Comparison of ENCODE assay signal across 8 cellular contexts in the genomic region with DNA sequence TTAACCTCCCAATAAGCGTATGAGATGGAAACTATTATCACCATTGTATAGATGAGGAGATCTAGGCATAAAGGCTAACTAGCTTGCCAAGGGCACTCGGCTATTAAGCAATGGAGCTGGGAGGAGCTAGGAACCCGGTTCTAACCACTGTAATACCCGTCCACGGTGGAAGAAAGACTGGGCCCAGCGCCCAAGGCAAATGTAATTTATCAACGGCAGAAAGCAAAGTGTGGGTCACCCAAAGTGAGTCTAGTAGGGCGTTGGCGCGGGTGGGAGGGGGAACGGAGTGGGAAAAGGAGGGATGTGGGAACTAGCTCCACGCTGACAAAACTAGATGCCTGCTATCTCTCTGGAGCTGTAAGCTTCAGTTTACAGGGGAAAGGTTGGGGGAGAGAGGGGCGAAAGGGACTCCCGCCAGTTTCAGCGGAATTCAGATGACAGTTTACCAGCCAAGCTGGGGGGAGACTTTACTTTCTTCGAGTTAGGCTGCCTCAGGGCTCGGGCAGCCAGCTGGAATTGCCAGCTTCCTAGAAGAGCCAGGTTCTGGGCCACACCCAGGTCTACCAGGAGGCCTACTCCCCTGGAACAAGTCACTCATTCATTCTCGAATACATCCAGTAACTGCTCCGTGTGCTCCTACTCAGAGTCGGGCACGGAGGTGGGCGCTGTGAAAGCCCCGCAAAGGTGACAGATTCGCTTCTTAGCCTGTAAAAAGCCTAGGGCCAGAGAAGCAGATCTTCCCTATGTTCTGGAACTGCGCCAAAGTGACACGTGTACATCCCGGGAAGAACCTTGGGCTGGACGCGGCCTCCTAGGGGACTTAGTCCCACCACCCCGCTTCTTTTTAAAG. TPM values are rescaled to one million over a fixed set of nuclear protein-coding genes. Genes with fewer than 3 reads are reported as not detected.
DNase-seq lines count a peak whose midpoint lies in the region; ATAC-seq and TF ChIP-seq lines count a peak whose summit lies in the region.

No MANE protein-coding gene starts in this region.

- TF ChIP-seq EP300 in suprapubic skin (IDR thresholded peaks at IDR 0.05) = no peak

- H3K27ac Mint-ChIP-seq in effector memory CD8-positive, alpha-beta T cell = peak overlapping the region; percentile 94 to 97
- peak overlapping the region; percentile 87 for H3K27ac Mint-ChIP-seq in memory B cell

- DNase-seq in Daoy (ENCODE audit: low read depth) (peak; percentile 28), SKM-1 (lab: John Stamatoyannopoulos, UW; ENCODE audit: unreplicated experiment) (peak; percentile 31), memory B cell (ENCODE audit: low spot score in 2 of 2) (no peak), suprapubic skin (ENCODE audit: low spot score in 2 of 2) (peak in 1 of 2 donors; percentile 82), T1000 (lab: John Stamatoyannopoulos, UW) (no peak)
- DNase-seq in effector memory CD8-positive, alpha-beta T cell = peak in 2 of 3 experiments; percentile 9 to 16

- peaks cover 0 to under 1% of the 10 kb centered on the region in 2 donors for H3K27me3 Mint-ChIP-seq in effector memory CD8-positive, alpha-beta T cell
- no peaks in the 10 kb centered on the region for H3K27me3 Mint-ChIP-seq in memory B cell

- H3K9me3 Mint-ChIP-seq in effector memory CD8-positive, alpha-beta T cell = no peaks in the 10 kb centered on the region
- H3K9me3 Mint-ChIP-seq in memory B cell = no peaks in the 10 kb centered on the region

- no peaks in the 10 kb centered on the region for H3K27me3 ChIP-seq in suprapubic skin

- peak overlapping the region; percentile 91 to 94 for H3K4me3 Mint-ChIP-seq in effector memory CD8-positive, alpha-beta T cell
- peak overlapping the region; percentile 93 for H3K4me3 Mint-ChIP-seq in memory B cell

- 3% methylated on average over 29 of the region's 30 CpGs for WGBS in suprapubic skin

- H3K36me3 ChIP-seq in suprapubic skin = peaks cover 29% of the 10 kb centered on the region

- H3K4me1 ChIP-seq in suprapubic skin = peaks cover 28% of the 10 kb centered on the region

- no peak for TF ChIP-seq CTCF in suprapubic skin (IDR thresholded peaks at IDR 0.05)

- H3K36me3 Mint-ChIP-seq in effector memory CD8-positive, alpha-beta T cell (ENCODE audit: insufficient read depth) = peaks cover 48% of the 10 kb centered on the region
- H3K36me3 Mint-ChIP-seq in memory B cell = peaks cover 20% of the 10 kb centered on the region

- peak overlapping the region; percentile 96 for H3K4me3 ChIP-seq in suprapubic skin

- peak; percentile 15 for ATAC-seq in HG03066 (IDR thresholded peaks at IDR 0.05; ENCODE audit: low read depth, unreplicated experiment)
- no peak for ATAC-seq in effector memory CD8-positive, alpha-beta T cell (replicated peaks)
- ATAC-seq in memory B cell (ENCODE audit: low read depth) = no peak
- ATAC-seq in GM19351 (IDR thresholded peaks at IDR 0.05; ENCODE audit: unreplicated experiment) = no peak

- TF ChIP-seq POLR2A in suprapubic skin (IDR thresholded peaks at IDR 0.05) = no peak

- H3K9me3 ChIP-seq in suprapubic skin = no peaks in the 10 kb centered on the region

- H3K4me1 Mint-ChIP-seq in effector memory CD8-positive, alpha-beta T cell (ENCODE audit: low read depth in 2 of 2) = peaks cover 32 to 39% of the 10 kb centered on the region in 2 donors
- H3K4me1 Mint-ChIP-seq in memory B cell = peaks cover 28% of the 10 kb centered on the region

- H3K27ac ChIP-seq in suprapubic skin = peak overlapping the region; percentile 89

RNA-seq across cellular contexts. Expression of gene LRRC59, which starts 0.8 kb away (rescaled TPM):
- total RNA-seq in Daoy (2014; rRNA removed; shearing (Covaris generic)) = 151 and 155 TPM in 2 replicates
- 10 to 100 TPM; 16.5 to 58.0 (median 39.0) TPM for total RNA-seq in suprapubic skin

RNA-seq across cellular contexts. Expression of gene EME1, which starts 23.5 kb away (rescaled TPM):
- 9.2 and 15.4 TPM in 2 replicates for total RNA-seq in Daoy (2014; rRNA removed; shearing (Covaris generic))
- 1 to 10 TPM in 2 of 4 donors, under 1 TPM in 2; 0.39 to 2.5 (median 0.98) TPM for total RNA-seq in suprapubic skin

RNA-seq across cellular contexts. Expression of gene MRPL27, which starts 23.5 kb away (rescaled TPM):
- 81.0 and 97.9 TPM in 2 replicates for total RNA-seq in Daoy (2014; rRNA removed; shearing (Covaris generic))
- total RNA-seq in suprapubic skin = 10 to 100 TPM; 60.3 to 87.7 (median 65.3) TPM

RNA-seq across cellular contexts. Expression of gene ACSF2, which starts 29.5 kb away (rescaled TPM):
- total RNA-seq in Daoy (2014; rRNA removed; shearing (Covaris generic)) = 8.2 and 19.3 TPM in 2 replicates
- total RNA-seq in suprapubic skin = 100 to 1,000 TPM in 1 of 4 donors, 10 to 100 TPM in 3; 61.2 to 164 (median 69.8) TPM

RNA-seq across cellular contexts. Expression of gene XYLT2, which starts 50.6 kb away (rescaled TPM):
- total RNA-seq in Daoy (2014; rRNA removed; shearing (Covaris generic)) = 12.5 and 15.6 TPM in 2 replicates
- total RNA-seq in suprapubic skin = 10 to 100 TPM; 36.9 to 61.3 (median 45.5) TPM

Comparison
In these comparisons a context has a peak if more than half of its experiments do, and no peak if none do; other contexts are left out.
1. DNase-seq: peak in Daoy (single experiment), SKM-1 (single experiment) and effector memory CD8-positive, alpha-beta T cell (2 of 3); none in memory B cell (0 of 2) and T1000 (single experiment).